In genomic region chr9:133120343-133121199, GRCh38 we compare ENCODE assay signal across 1 cellular context.
TF ChIP-seq lines count a peak whose summit lies in the region.

No MANE protein-coding gene starts in this region.

TF ChIP-seq in GM23338, 12 proteins besides CTCF, POLR2A, EP300 and RAD21 (continued from another document):
- TF ChIP-seq ZNF462 (CRISPR knock-in tag; IDR thresholded peaks at IDR 0.05) (no peak), EZH2phosphoT487 (IDR thresholded peaks at IDR 0.05; ENCODE audit: unreplicated experiment) (no peak)
